11 cellular contexts compared by ENCODE assay signal in genomic region chr5:163306421-163306820, GRCh38.
DNase-seq lines count a peak whose midpoint lies in the region; ATAC-seq, FAIRE-seq and TF ChIP-seq lines count a peak whose summit lies in the region.
"Had no signal": no experiment of that assay in that cellular context is flagged by ENCODE, and none has a peak within 500 bp of the region (broad histone marks: within the 10 kb centered on the region; RNA-seq: fewer than 3 reads in every experiment).

No MANE protein-coding gene starts in this region.

- H3K36me3 ChIP-seq in kidney epithelial cell (ENCODE audit: control insufficient read depth, insufficient read depth, low read length) (no peaks in the 10 kb centered on the region), uterus (no peaks in the 10 kb centered on the region)

- H3K27me3 ChIP-seq in kidney epithelial cell (ENCODE audit: control insufficient read depth, insufficient read depth, low read length), result no peaks in the 10 kb centered on the region
- H3K27me3 ChIP-seq in uterus, result no peaks in the 10 kb centered on the region

- H3K4me1 ChIP-seq in uterus, result no peaks in the 10 kb centered on the region

- H3K4me3 ChIP-seq in kidney epithelial cell (ENCODE audit: low read depth, low read length) (no peak overlapping the region), uterus (no peak overlapping the region)

- no peak overlapping the region for H3K27ac ChIP-seq in uterus

- no peak for TF ChIP-seq POLR2A in uterus (IDR thresholded peaks at IDR 0.05)

- no peaks in the 10 kb centered on the region for H3K9me3 ChIP-seq in uterus

- DNase-seq in D721Med (ENCODE audit: insufficient read length, low spot score), result no peak
- peak; percentile 56 for DNase-seq in SKM-1 (lab: John Stamatoyannopoulos, UW; ENCODE audit: unreplicated experiment)
- DNase-seq in kidney epithelial cell (ENCODE audit: low read depth), result no peak
- DNase-seq in uterus, result no peak
- DNase-seq in T1000 (lab: John Stamatoyannopoulos, UW), result no peak
- DNase-seq in NCI-H774 (lab: John Stamatoyannopoulos, UW), result no peak
- DNase-seq in frontal cortex (ENCODE audit: low spot score in 2 of 2), result no peak
- DNase-seq: anterior cingulate cortex, T-cell had no signal

- peak; percentile 43 for ATAC-seq in HG02852 (IDR thresholded peaks at IDR 0.05; ENCODE audit: unreplicated experiment)
- ATAC-seq: T-cell had no signal

- FAIRE-seq in D721Med (lab: Jason Lieb, UNC), result peak; percentile 82
- FAIRE-seq in frontal cortex (lab: Jason Lieb, UNC), result no peak
- FAIRE-seq: keratinocyte had no signal

- TF ChIP-seq CTCF in D721Med (IDR thresholded peaks at IDR 0.05; ENCODE audit: insufficient read depth, missing control alignments) (peak; percentile 32), kidney epithelial cell (IDR thresholded peaks at IDR 0.05; ENCODE audit: insufficient read depth, low read length, poor library complexity, severe bottlenecking) (peak; percentile 49), uterus (IDR thresholded peaks at IDR 0.05) (no peak)

- intact Hi-C loops in uterus (cut with DNase I; ENCODE audit: low total_unique reads), result no loop called here

Comparison
In these comparisons a context has a peak if more than half of its experiments do, and no peak if none do; other contexts are left out.
1. CTCF ChIP-seq: peak in D721Med (single experiment) and kidney epithelial cell (single experiment); none in uterus (0 of 4).